Comparison of ENCODE assay signal across 8 cellular contexts in genomic region chr16:72961115-72961832, GRCh38.
DNase-seq lines count a peak whose midpoint lies in the region; ATAC-seq and TF ChIP-seq lines count a peak whose summit lies in the region.

No MANE protein-coding gene starts in this region.

- H3K36me3 ChIP-seq in hepatocyte (replicated peaks; ENCODE audit: insufficient read depth, low read depth), result peaks cover 4% of the 10 kb centered on the region

- H3K27ac ChIP-seq in 22Rv1 (no peak overlapping the region), hepatocyte (no peak overlapping the region)

- no peak overlapping the region for H3K4me2 ChIP-seq in hepatocyte

- no peak for ATAC-seq in HG03354 (IDR thresholded peaks at IDR 0.05; ENCODE audit: poor library complexity, severe bottlenecking, unreplicated experiment)

- H3K79me2 ChIP-seq in hepatocyte, result peaks cover 69% of the 10 kb centered on the region

- no peaks in the 10 kb centered on the region for H3K4me1 ChIP-seq in hepatocyte (ENCODE audit: insufficient read depth)

- no peak overlapping the region for H2AFZ ChIP-seq in hepatocyte

- H3K9me2 ChIP-seq in hepatocyte (replicated peaks; ENCODE audit: insufficient read depth), result no peaks in the 10 kb centered on the region

- WGBS in hepatocyte (ENCODE audit: low lambda C conversion rate, missing lambda C conversion rate), result 76% methylated on average over 20 of the region's 20 CpGs

- DNase-seq in HT-29 (ENCODE audit: low spot score) (peak; percentile 22), SHP77 (lab: John Stamatoyannopoulos, UW) (peak; percentile 85 to 90), hepatocyte (ENCODE audit: low spot score) (no peak), SKM-1 treated with dmso at 0.1 percent for 144 hours (lab: John Stamatoyannopoulos, UW; ENCODE audit: unreplicated experiment) (no peak), NCI-H226 (no peak), NCI-H2227 (lab: John Stamatoyannopoulos, UW; ENCODE audit: unreplicated experiment) (no peak)

- peaks cover 2% of the 10 kb centered on the region for H4K20me1 ChIP-seq in hepatocyte (ENCODE audit: insufficient read depth, poor library complexity, severe bottlenecking)

- H3K4me3 ChIP-seq in hepatocyte, result no peak overlapping the region

- peak; percentile 46 for TF ChIP-seq CTCF in 22Rv1 (IDR thresholded peaks at IDR 0.05)
- peak; percentile 32 for TF ChIP-seq CTCF in hepatocyte (IDR thresholded peaks at IDR 0.05; ENCODE audit: poor library complexity)

- no peaks in the 10 kb centered on the region for H3K27me3 ChIP-seq in hepatocyte

- H3K9me3 ChIP-seq in hepatocyte (ENCODE audit: low read depth), result no peaks in the 10 kb centered on the region

Comparison
In these comparisons a context has a peak if more than half of its experiments do, and no peak if none do; other contexts are left out.
1. DNase-seq: peak in HT-29 (single experiment) and SHP77 (2 of 2); none in hepatocyte (single experiment), SKM-1 treated with dmso at 0.1 percent for 144 hours (single experiment), NCI-H226 (single experiment) and NCI-H2227 (single experiment).